Comparison of ENCODE assay signal across 8 cellular contexts in genomic region chr15:59492389-59493377, GRCh38. TPM values are rescaled to one million over a fixed set of nuclear protein-coding genes. Genes with fewer than 3 reads are reported as not detected.
DNase-seq lines count a peak whose midpoint lies in the region; ATAC-seq, FAIRE-seq and TF ChIP-seq lines count a peak whose summit lies in the region.

No MANE protein-coding gene starts in this region.

- H3K36me3 Mint-ChIP-seq in activated B cell treated with CpG ODN at 0.5 μM for 24 hours (ENCODE audit: low read depth) = no peaks in the 10 kb centered on the region

- H3K4me1 Mint-ChIP-seq in activated B cell treated with CpG ODN at 0.5 μM for 24 hours = peaks cover 10% of the 10 kb centered on the region

- peaks cover 4% of the 10 kb centered on the region for H3K9me3 Mint-ChIP-seq in activated B cell treated with CpG ODN at 0.5 μM for 24 hours

- peak; percentile 5 for DNase-seq in GM19238 (ENCODE audit: insufficient read length, low spot score)
- DNase-seq in NCI-H2196 (lab: John Stamatoyannopoulos, UW; ENCODE audit: unreplicated experiment) = peak; percentile 42
- peak; percentile 31 for DNase-seq in activated B cell treated with CpG ODN at 0.5 μM for 24 hours
- peak; percentile 45 for DNase-seq in central memory CD4-positive, alpha-beta T cell
- peak; percentile 81 for DNase-seq in kidney tubule cell (ENCODE audit: low spot score)
- peak; percentile 22 to 24 for DNase-seq in stimulated activated CD4-positive, alpha-beta T cell treated with anti-CD3 and anti-CD28 coated beads, Interleukin-1b, Interleukin-23, amount 100 ng/mL, for 4 hours (ENCODE audit: low read depth in 2 of 2)

- H3K27me3 Mint-ChIP-seq in activated B cell treated with CpG ODN at 0.5 μM for 24 hours = no peaks in the 10 kb centered on the region

- ATAC-seq in activated B cell treated with CpG ODN at 0.5 μM for 24 hours (ENCODE audit: low read depth) = peak; percentile 93
- no peak for ATAC-seq in HG03159 (IDR thresholded peaks at IDR 0.05; ENCODE audit: unreplicated experiment)

- POLR2A ChIA-PET in activated B cell treated with CpG ODN at 0.5 μM for 24 hours (lab: Charles Lee) = interaction anchor here (0.5 to 2.0 kb wide), 6 partner anchors 10 to 513 kb away, joined by 4 to 6 read pairs (median 6); no protein-coding TSS in a partner anchor

- CTCF ChIA-PET in activated B cell treated with CpG ODN at 0.5 μM for 24 hours (lab: Charles Lee) = interaction anchor here (0.5 to 3.9 kb wide), 28 partner anchors 8 to 536 kb away, joined by 3 to 50 read pairs (median 6); no protein-coding TSS in a partner anchor

- peak overlapping the region; percentile 1 for H3K27ac Mint-ChIP-seq in activated B cell treated with CpG ODN at 0.5 μM for 24 hours

- H3K4me3 Mint-ChIP-seq in activated B cell treated with CpG ODN at 0.5 μM for 24 hours = no peak overlapping the region

- intact Hi-C loops in activated B cell treated with CpG ODN at 0.5 μM for 24 hours (cut with micrococcal nuclease) = loop anchor here (1.0 kb wide), 7 partner anchors 37 to 535 kb away; no protein-coding TSS in a partner anchor

- peak; percentile 76 for FAIRE-seq in A204.1 (lab: Jason Lieb, UNC)

- peak; percentile 87 for TF ChIP-seq CTCF in activated B cell treated with CpG ODN at 0.5 μM for 24 hours (IDR thresholded peaks at IDR 0.05)

RNA-seq across cellular contexts. Expression of gene FAM81A, which starts 54.7 kb away (rescaled TPM):
- 4.8 and 6.2 TPM in 2 replicates for total RNA-seq in activated B cell treated with CpG ODN at 0.5 μM for 24 hours

Comparison
In these comparisons a context has a peak if more than half of its experiments do, and no peak if none do; other contexts are left out.
1. DNase-seq: peak in every context shown above with its lines; median percentile 81 in kidney tubule cell; 45 in central memory CD4-positive, alpha-beta T cell; 42 in NCI-H2196; 31 in activated B cell treated with CpG ODN at 0.5 μM for 24 hours; 23 in stimulated activated CD4-positive, alpha-beta T cell treated with anti-CD3 and anti-CD28 coated beads, Interleukin-1b, Interleukin-23, amount 100 ng/mL, for 4 hours; 5 in GM19238.